1 cellular context compared by ENCODE assay signal in genomic region chr13:50107205-50107604, GRCh38.
TF ChIP-seq lines count a peak whose summit lies in the region.

No MANE protein-coding gene starts in this region.

TF ChIP-seq in H1, 55 proteins besides CTCF, POLR2A, EP300 and RAD21 (continued from another document):
- TF ChIP-seq SP4 (IDR thresholded peaks at IDR 0.05; ENCODE audit: low read length) (no peak), POLR2AphosphoS5 (IDR thresholded peaks at IDR 0.05; ENCODE audit: low read depth, low read length) (no peak), SRF (IDR thresholded peaks at IDR 0.05; ENCODE audit: low read depth, low read length) (no peak), FOSL1 (IDR thresholded peaks at IDR 0.05; ENCODE audit: insufficient read depth, low read depth, low read length) (no peak), MAFK (IDR thresholded peaks at IDR 0.05; ENCODE audit: low read depth, low read length) (no peak), E2F6 (IDR thresholded peaks at IDR 0.05) (no peak), CBX5 (IDR thresholded peaks at IDR 0.05; ENCODE audit: low read depth, low read length) (no peak), RNF2 (IDR thresholded peaks at IDR 0.05; ENCODE audit: borderline replicate concordance, low read depth, low read length, missing control alignments, poor library complexity, severe bottlenecking) (no peak), CREB1 (IDR thresholded peaks at IDR 0.05) (no peak), CHD2 (IDR thresholded peaks at IDR 0.05; ENCODE audit: low read length) (no peak), YY1 (IDR thresholded peaks at IDR 0.05; ENCODE audit: low read depth, low read length) (no peak)
